23 cellular contexts compared by ENCODE assay signal in the genomic region with DNA sequence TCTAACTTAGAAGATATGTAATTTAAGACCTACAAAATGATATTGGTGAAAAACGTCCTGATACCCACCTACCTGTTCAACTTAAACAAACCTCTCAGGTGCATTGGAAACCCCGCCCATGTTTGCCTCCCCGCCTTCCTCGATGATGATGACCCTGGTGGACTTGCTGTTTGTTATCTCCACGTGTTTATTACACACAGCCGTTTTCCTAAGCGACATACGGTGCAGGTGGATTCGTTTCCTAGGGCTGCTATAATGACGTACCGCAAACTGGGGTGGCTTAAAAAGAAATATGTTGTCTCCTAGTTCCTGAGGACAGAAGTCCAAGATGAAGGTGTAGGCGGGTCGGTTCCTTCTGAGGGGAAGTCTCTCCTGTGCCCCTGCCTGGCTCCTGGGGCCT.
"Had no signal": no experiment of that assay in that cellular context is flagged by ENCODE, and none has a peak within 500 bp of the region (broad histone marks: within the 10 kb centered on the region; RNA-seq: fewer than 3 reads in every experiment).

No MANE protein-coding gene starts in this region.

- H3K36me3 Mint-ChIP-seq: WTC11 had no signal

- ATAC-seq: activated T-cell treated with anti-CD3 and anti-CD28 coated beads, Interleukin-2, amount 50 U/mL, for 72 hours; gastroesophageal sphincter; WTC11 had no signal

- DNase-seq: activated CD4-positive, alpha-beta memory T cell treated with anti-CD3 and anti-CD28 coated beads, Interleukin-2, amount 10 ng/mL, durations not matched to agents 7 days and 5 days; activated CD4-positive, alpha-beta T cell treated with anti-CD3 and anti-CD28 coated beads for 1 hour; activated CD4-positive, alpha-beta T cell treated with anti-CD3 and anti-CD28 coated beads for 4 hours; activated CD4-positive, alpha-beta T cell treated with anti-CD3 and anti-CD28 coated beads, Interleukin-2, amount 10 ng/mL, durations not matched to agents 7 days and 5 days; activated CD4-positive, alpha-beta T cell treated with anti-CD3 and anti-CD28 coated beads, Interleukin-2, amount 50 U/mL, for 4 hours; activated CD8-positive, alpha-beta memory T cell treated with anti-CD3 and anti-CD28 coated beads, Interleukin-2, amount 50 U/mL, for 48 hours; activated gamma-delta T cell; activated naive CD4-positive, alpha-beta T cell; activated naive CD8-positive, alpha-beta T cell treated with anti-CD3 and anti-CD28 coated beads for 36 hours; activated T-cell treated with anti-CD3 and anti-CD28 coated beads for 4 hours; activated T-cell treated with anti-CD3 and anti-CD28 coated beads, Interleukin-2, amount 50 U/mL, for 24 hours; activated T-cell treated with anti-CD3 and anti-CD28 coated beads, Interleukin-2, amount 50 U/mL, for 72 hours; central memory CD4-positive, alpha-beta T cell; cerebellar nuclear complex; colonic mucosa; effector CD8-positive, alpha-beta T cell; esophagus squamous epithelium; foreskin melanocyte; T-helper 2 cell had no signal

- H3K4me1 Mint-ChIP-seq: activated CD4-positive, alpha-beta memory T cell treated with anti-CD3 and anti-CD28 coated beads, Interleukin-2, amount 10 ng/mL, durations not matched to agents 7 days and 5 days; activated CD4-positive, alpha-beta T cell treated with anti-CD3 and anti-CD28 coated beads, Interleukin-2, amount 10 ng/mL, durations not matched to agents 7 days and 5 days; activated naive CD4-positive, alpha-beta T cell treated with anti-CD3 and anti-CD28 coated beads, Interleukin-2, amount 50 U/mL, for 24 hours had no signal

- H3K27ac Mint-ChIP-seq: activated CD4-positive, alpha-beta memory T cell treated with anti-CD3 and anti-CD28 coated beads, Interleukin-2, amount 10 ng/mL, durations not matched to agents 7 days and 5 days; activated CD4-positive, alpha-beta T cell treated with anti-CD3 and anti-CD28 coated beads, Interleukin-2, amount 10 ng/mL, durations not matched to agents 7 days and 5 days; activated naive CD4-positive, alpha-beta T cell treated with anti-CD3 and anti-CD28 coated beads, Interleukin-2, amount 50 U/mL, for 24 hours; activated naive CD8-positive, alpha-beta T cell treated with anti-CD3 and anti-CD28 coated beads for 36 hours; activated T-cell treated with anti-CD3 and anti-CD28 coated beads, Interleukin-2, amount 50 U/mL, for 24 hours; activated T-cell treated with anti-CD3 and anti-CD28 coated beads, Interleukin-2, amount 50 U/mL, for 72 hours; brain; WTC11 had no signal

- H3K4me3 Mint-ChIP-seq: activated CD4-positive, alpha-beta memory T cell treated with anti-CD3 and anti-CD28 coated beads, Interleukin-2, amount 10 ng/mL, durations not matched to agents 7 days and 5 days; activated CD4-positive, alpha-beta T cell treated with anti-CD3 and anti-CD28 coated beads, Interleukin-2, amount 10 ng/mL, durations not matched to agents 7 days and 5 days; activated naive CD4-positive, alpha-beta T cell treated with anti-CD3 and anti-CD28 coated beads, Interleukin-2, amount 50 U/mL, for 24 hours; activated naive CD8-positive, alpha-beta T cell treated with anti-CD3 and anti-CD28 coated beads for 36 hours; activated T-cell treated with anti-CD3 and anti-CD28 coated beads, Interleukin-2, amount 50 U/mL, for 24 hours; activated T-cell treated with anti-CD3 and anti-CD28 coated beads, Interleukin-2, amount 50 U/mL, for 72 hours; brain; WTC11 had no signal

- H3K9me3 Mint-ChIP-seq: activated CD4-positive, alpha-beta memory T cell treated with anti-CD3 and anti-CD28 coated beads, Interleukin-2, amount 10 ng/mL, durations not matched to agents 7 days and 5 days; activated CD4-positive, alpha-beta T cell treated with anti-CD3 and anti-CD28 coated beads, Interleukin-2, amount 10 ng/mL, durations not matched to agents 7 days and 5 days; activated naive CD4-positive, alpha-beta T cell treated with anti-CD3 and anti-CD28 coated beads, Interleukin-2, amount 50 U/mL, for 24 hours; activated naive CD8-positive, alpha-beta T cell treated with anti-CD3 and anti-CD28 coated beads for 36 hours; activated T-cell treated with anti-CD3 and anti-CD28 coated beads, Interleukin-2, amount 50 U/mL, for 24 hours; activated T-cell treated with anti-CD3 and anti-CD28 coated beads, Interleukin-2, amount 50 U/mL, for 72 hours; WTC11 had no signal

- H3K27me3 Mint-ChIP-seq: activated CD4-positive, alpha-beta memory T cell treated with anti-CD3 and anti-CD28 coated beads, Interleukin-2, amount 10 ng/mL, durations not matched to agents 7 days and 5 days; activated CD4-positive, alpha-beta T cell treated with anti-CD3 and anti-CD28 coated beads, Interleukin-2, amount 10 ng/mL, durations not matched to agents 7 days and 5 days; activated naive CD4-positive, alpha-beta T cell treated with anti-CD3 and anti-CD28 coated beads, Interleukin-2, amount 50 U/mL, for 24 hours; activated naive CD8-positive, alpha-beta T cell treated with anti-CD3 and anti-CD28 coated beads for 36 hours; brain had no signal
